In genomic region chr12:128205145-128205544, GRCh38 we compare ENCODE assay signal across 30 cellular contexts.
"Had no signal": no experiment of that assay in that cellular context is flagged by ENCODE, and none has a peak within 500 bp of the region (broad histone marks: within the 10 kb centered on the region; RNA-seq: fewer than 3 reads in every experiment).

No MANE protein-coding gene starts in this region.

- DNase-seq: activated B cell treated with CpG ODN at 0.5 μM for 24 hours; activated CD4-positive, alpha-beta T cell treated with anti-CD3 and anti-CD28 coated beads for 48 hours; activated CD4-positive, alpha-beta T cell treated with anti-CD3 and anti-CD28 coated beads, Interleukin-2, amount 50 U/mL, for 1 hour; activated CD4-positive, alpha-beta T cell treated with anti-CD3 and anti-CD28 coated beads, Interleukin-2, amount 50 U/mL, for 48 hours; activated CD8-positive, alpha-beta memory T cell treated with anti-CD3 and anti-CD28 coated beads for 24 hours; activated CD8-positive, alpha-beta T cell treated with anti-CD3 and anti-CD28 coated beads for 36 hours; activated effector memory CD4-positive, alpha-beta T cell treated with Interleukin-2 at 50 U/mL for 16 hours; activated gamma-delta T cell treated with Interleukin-2 at 50 U/mL for 16 hours; activated naive CD4-positive, alpha-beta T cell treated with anti-CD3 and anti-CD28 coated beads, Interleukin-2, amount 50 U/mL, for 16 hours; activated naive CD4-positive, alpha-beta T cell treated with Interleukin-2 at 50 U/mL for 16 hours; activated T-cell treated with anti-CD3 and anti-CD28 coated beads, Interleukin-2, amount 50 U/mL, for 4 hours; amniotic stem cell; anterior cingulate cortex; body of pancreas; caudate nucleus; cortex of kidney; dermis blood vessel endothelial cell; effector CD4-positive, alpha-beta T cell; effector memory CD8-positive, alpha-beta T cell; esophagus squamous epithelium; foreskin melanocyte; heart right ventricle; T1000; WERI-Rb-1 had no signal

- H3K4me1 ChIP-seq: body of pancreas, esophagus squamous epithelium, gastroesophageal sphincter, heart right ventricle had no signal

- H3K27ac ChIP-seq: body of pancreas, epithelial cell of prostate, esophagus squamous epithelium, gastroesophageal sphincter, heart right ventricle, WERI-Rb-1 had no signal

- FAIRE-seq: colon, endothelial cell of umbilical vein had no signal

- H3K4me3 ChIP-seq: body of pancreas, esophagus squamous epithelium, gastroesophageal sphincter, heart right ventricle had no signal

- H3K36me3 ChIP-seq: esophagus squamous epithelium, gastroesophageal sphincter, heart right ventricle, WERI-Rb-1 had no signal

- H3K27me3 ChIP-seq: body of pancreas, esophagus squamous epithelium had no signal

- ATAC-seq: activated CD4-positive, CD25-positive, alpha-beta regulatory T cell treated with anti-CD3 and anti-CD28 coated beads, Interleukin-2, amount 50 U/mL, for 24 hours; activated CD8-positive, alpha-beta T cell treated with anti-CD3 and anti-CD28 coated beads for 36 hours; activated T-cell treated with anti-CD3 and anti-CD28 coated beads, Interleukin-2, amount 50 U/mL, for 4 hours; activated T-helper 17 cell treated with anti-CD3 and anti-CD28 coated beads, Interleukin-2, amount 50 U/mL, for 72 hours; body of pancreas; effector memory CD8-positive, alpha-beta T cell; gastroesophageal sphincter; heart right ventricle had no signal
